ENCODE assay signal across 16 cellular contexts in the genomic region with DNA sequence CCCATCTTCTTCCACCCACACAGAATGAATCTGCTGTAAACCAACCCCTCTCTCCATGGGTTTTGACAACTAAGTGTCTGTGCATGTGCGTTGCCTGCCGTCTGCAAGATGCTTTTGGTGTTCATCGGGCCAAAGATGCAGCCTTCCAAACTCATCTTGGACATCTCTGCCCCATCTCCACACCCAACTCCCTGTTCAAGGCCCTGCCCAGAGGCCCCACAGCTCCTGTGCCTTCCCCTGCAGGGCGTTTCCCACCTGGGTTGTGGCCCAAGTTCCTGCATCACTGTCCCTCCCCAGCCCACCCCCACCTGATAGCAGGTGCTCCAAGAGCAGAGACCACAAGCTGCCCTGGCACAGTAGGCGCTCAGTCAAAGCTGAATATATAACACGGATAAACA.
"Had no signal": no experiment of that assay in that cellular context is flagged by ENCODE, and none has a peak within 500 bp of the region (broad histone marks: within the 10 kb centered on the region; RNA-seq: fewer than 3 reads in every experiment).

No MANE protein-coding gene starts in this region.

- ATAC-seq: activated CD4-positive, CD25-positive, alpha-beta regulatory T cell treated with anti-CD3 and anti-CD28 coated beads, Interleukin-2, amount 50 U/mL, for 24 hours; activated naive CD8-positive, alpha-beta T cell treated with anti-CD3 and anti-CD28 coated beads, Interleukin-2, amount 50 U/mL, for 24 hours; natural killer cell treated with Interleukin-12 subunit alpha and Interleukin-12 subunit beta and Interleukin-15 and Interleukin-18, amount 100 ng/mL, for 72 hours; T-cell had no signal

- H3K9me3 Mint-ChIP-seq: activated naive CD8-positive, alpha-beta T cell treated with anti-CD3 and anti-CD28 coated beads, Interleukin-2, amount 50 U/mL, for 24 hours; natural killer cell treated with Interleukin-12 subunit alpha and Interleukin-12 subunit beta and Interleukin-15 and Interleukin-18, amount 100 ng/mL, for 72 hours; T-cell had no signal

- DNase-seq: activated CD4-positive, alpha-beta T cell treated with anti-CD3 and anti-CD28 coated beads, Interleukin-2, amount 50 U/mL, for 4 hours; activated naive CD4-positive, alpha-beta T cell; activated naive CD8-positive, alpha-beta T cell treated with anti-CD3 and anti-CD28 coated beads, Interleukin-2, amount 50 U/mL, for 24 hours; activated T-cell treated with anti-CD3 and anti-CD28 coated beads for 4 hours; dorsolateral prefrontal cortex; hypothalamus; mesenchymal stem cell; sigmoid colon; stimulated activated CD4-positive, alpha-beta T cell treated with anti-CD3 and anti-CD28 coated beads, Interleukin-1b, Interleukin-23, amount 100 ng/mL, for 48 hours; T-cell; T-helper 9 cell had no signal

- H3K36me3 Mint-ChIP-seq: natural killer cell treated with Interleukin-12 subunit alpha and Interleukin-12 subunit beta and Interleukin-15 and Interleukin-18, amount 100 ng/mL, for 72 hours; T-cell had no signal

- H3K27me3 Mint-ChIP-seq: activated naive CD8-positive, alpha-beta T cell treated with anti-CD3 and anti-CD28 coated beads, Interleukin-2, amount 50 U/mL, for 24 hours; natural killer cell treated with Interleukin-12 subunit alpha and Interleukin-12 subunit beta and Interleukin-15 and Interleukin-18, amount 100 ng/mL, for 72 hours; T-cell had no signal

- H3K9me3 ChIP-seq: esophagus muscularis mucosa, sigmoid colon, tibial nerve had no signal

- H3K4me1 Mint-ChIP-seq: activated naive CD8-positive, alpha-beta T cell treated with anti-CD3 and anti-CD28 coated beads, Interleukin-2, amount 50 U/mL, for 24 hours; T-cell had no signal

- H3K4me3 ChIP-seq: cardiac muscle cell, dorsolateral prefrontal cortex, esophagus muscularis mucosa, sigmoid colon, tibial nerve had no signal

- H3K27ac Mint-ChIP-seq: activated naive CD8-positive, alpha-beta T cell treated with anti-CD3 and anti-CD28 coated beads, Interleukin-2, amount 50 U/mL, for 24 hours; natural killer cell treated with Interleukin-12 subunit alpha and Interleukin-12 subunit beta and Interleukin-15 and Interleukin-18, amount 100 ng/mL, for 72 hours; T-cell had no signal

- H3K27ac ChIP-seq: cardiac muscle cell had no signal

- H3K36me3 ChIP-seq: cardiac muscle cell had no signal

- H3K4me3 Mint-ChIP-seq: activated naive CD8-positive, alpha-beta T cell treated with anti-CD3 and anti-CD28 coated beads, Interleukin-2, amount 50 U/mL, for 24 hours; natural killer cell treated with Interleukin-12 subunit alpha and Interleukin-12 subunit beta and Interleukin-15 and Interleukin-18, amount 100 ng/mL, for 72 hours; T-cell had no signal

- H3K27me3 ChIP-seq: dorsolateral prefrontal cortex, esophagus muscularis mucosa, sigmoid colon, tibial nerve had no signal
